In genomic region chr2:219073413-219074129, GRCh38 we compare ENCODE assay signal across 9 cellular contexts. TPM values are rescaled to one million over a fixed set of nuclear protein-coding genes. Genes with fewer than 3 reads are reported as not detected.
A peak's percentile ranks its signal among the peaks of the same experiment; 100 is the strongest.
DNase-seq lines count a peak whose midpoint lies in the region; ATAC-seq, FAIRE-seq and TF ChIP-seq lines count a peak whose summit lies in the region.
"Had no signal": no experiment of that assay in that cellular context is flagged by ENCODE, and none has a peak within 500 bp of the region (broad histone marks: within the 10 kb centered on the region; RNA-seq: fewer than 3 reads in every experiment).

No MANE protein-coding gene starts in this region.

- peaks cover 38% of the 10 kb centered on the region for H3K27me3 Mint-ChIP-seq in astrocyte (ENCODE audit: low read depth, unreplicated experiment)
- H3K27me3 Mint-ChIP-seq in activated T-helper 2 cell treated with anti-CD3 and anti-CD28 coated beads, Interferon-gamma antibody, Interleukin-2, Interleukin-4, amounts not matched to agents 10 μg/mL and 5 μg/mL and 100 μg/mL, durations not matched to agents 14 hours and 24 hours and 36 hours (ENCODE audit: low read depth) = no peaks in the 10 kb centered on the region
- H3K27me3 Mint-ChIP-seq: IgD-negative memory B cell had no signal

- no peak overlapping the region for H2AFZ ChIP-seq in astrocyte (ENCODE audit: low read depth, low read length)

- no peaks in the 10 kb centered on the region for H3K79me2 ChIP-seq in astrocyte (ENCODE audit: insufficient read depth, low read length)

- H3K4me2 ChIP-seq in astrocyte (ENCODE audit: low read length) = no peak overlapping the region

- H3K9me3 ChIP-seq in BE2C (no peaks in the 10 kb centered on the region), astrocyte (ENCODE audit: insufficient read depth, low read depth, low read length) (peaks cover 3% of the 10 kb centered on the region)

- intact Hi-C loops in activated T-helper 2 cell treated with anti-CD3 and anti-CD28 coated beads, Interferon-gamma antibody, Interleukin-2, Interleukin-4, amounts not matched to agents 10 μg/mL and 5 μg/mL and 100 μg/mL, durations not matched to agents 14 hours and 24 hours and 36 hours (cut with micrococcal nuclease) = loop anchor here (2.0 to 5.0 kb wide), 2 partner anchors 45 to 79 kb away; no protein-coding TSS in a partner anchor

- no peak overlapping the region for H3K4me3 ChIP-seq in BE2C (ENCODE audit: low read depth, low read length)
- no peak overlapping the region for H3K4me3 ChIP-seq in GM12875 (ENCODE audit: low read depth, low read length)
- H3K4me3 ChIP-seq in astrocyte (ENCODE audit: insufficient read depth, low read depth, low read length) = no peak overlapping the region
- H3K4me3 ChIP-seq in kidney epithelial cell (ENCODE audit: low read depth, low read length) = no peak overlapping the region

- peaks cover 1% of the 10 kb centered on the region for H3K9me3 Mint-ChIP-seq in astrocyte (ENCODE audit: unreplicated experiment)
- H3K9me3 Mint-ChIP-seq in activated T-helper 2 cell treated with anti-CD3 and anti-CD28 coated beads, Interferon-gamma antibody, Interleukin-2, Interleukin-4, amounts not matched to agents 10 μg/mL and 5 μg/mL and 100 μg/mL, durations not matched to agents 14 hours and 24 hours and 36 hours = no peaks in the 10 kb centered on the region
- H3K9me3 Mint-ChIP-seq: IgD-negative memory B cell had no signal

- no peak overlapping the region for H3K4me3 Mint-ChIP-seq in astrocyte (ENCODE audit: unreplicated experiment)
- H3K4me3 Mint-ChIP-seq in activated T-helper 2 cell treated with anti-CD3 and anti-CD28 coated beads, Interferon-gamma antibody, Interleukin-2, Interleukin-4, amounts not matched to agents 10 μg/mL and 5 μg/mL and 100 μg/mL, durations not matched to agents 14 hours and 24 hours and 36 hours (ENCODE audit: low read depth) = no peak overlapping the region

- FAIRE-seq in astrocyte (lab: Jason Lieb, UNC) = no peak

- no peak overlapping the region for H3K27ac ChIP-seq in astrocyte (ENCODE audit: low read depth, low read length)

- no peaks in the 10 kb centered on the region for H3K4me1 ChIP-seq in BE2C
- H3K4me1 ChIP-seq in astrocyte (ENCODE audit: insufficient read depth, low read length) = no peaks in the 10 kb centered on the region

- peak; percentile 81 for TF ChIP-seq CTCF in BE2C (IDR thresholded peaks at IDR 0.05; ENCODE audit: low read depth, low read length)
- peak; percentile 77 for TF ChIP-seq CTCF in GM12875 (IDR thresholded peaks at IDR 0.05; ENCODE audit: borderline replicate concordance, insufficient read depth, low read depth, low read length)
- TF ChIP-seq CTCF in astrocyte (IDR thresholded peaks at IDR 0.05; ENCODE audit: insufficient read depth, low read depth, low read length) = peak; percentile 60
- TF ChIP-seq CTCF in kidney epithelial cell (IDR thresholded peaks at IDR 0.05; ENCODE audit: insufficient read depth, low read length, poor library complexity, severe bottlenecking) = peak; percentile 63

- peaks cover 6% of the 10 kb centered on the region for H3K36me3 ChIP-seq in BE2C
- peaks cover 3% of the 10 kb centered on the region for H3K36me3 ChIP-seq in astrocyte (ENCODE audit: insufficient read depth, low read length)
- H3K36me3 ChIP-seq in kidney epithelial cell (ENCODE audit: control insufficient read depth, insufficient read depth, low read length) = no peaks in the 10 kb centered on the region

- H4K20me1 ChIP-seq in astrocyte (ENCODE audit: insufficient read depth, low read length) = peaks cover under 1% of the 10 kb centered on the region

- H3K4me1 Mint-ChIP-seq in astrocyte (ENCODE audit: low read depth, unreplicated experiment) = no peaks in the 10 kb centered on the region
- no peaks in the 10 kb centered on the region for H3K4me1 Mint-ChIP-seq in activated T-helper 2 cell treated with anti-CD3 and anti-CD28 coated beads, Interferon-gamma antibody, Interleukin-2, Interleukin-4, amounts not matched to agents 10 μg/mL and 5 μg/mL and 100 μg/mL, durations not matched to agents 14 hours and 24 hours and 36 hours (ENCODE audit: low read depth)
- H3K4me1 Mint-ChIP-seq: IgD-negative memory B cell had no signal

- peak; percentile 64 for DNase-seq in BE2C
- DNase-seq in NCI-H2227 treated with DMSO at 0.1 percent for 48 hours (lab: John Stamatoyannopoulos, UW) = peak; percentile 18
- DNase-seq in astrocyte (ENCODE audit: low read depth) = peak; percentile 25
- DNase-seq in kidney epithelial cell (ENCODE audit: low read depth) = peak; percentile 26
- no peak for DNase-seq in activated T-helper 2 cell treated with anti-CD3 and anti-CD28 coated beads, Interferon-gamma antibody, Interleukin-2, Interleukin-4, amounts not matched to agents 10 μg/mL and 5 μg/mL and 100 μg/mL, durations not matched to agents 14 hours and 24 hours and 36 hours (ENCODE audit: low spot score)
- no peak for DNase-seq in 8988T

- no peak overlapping the region for H3K9ac ChIP-seq in astrocyte (ENCODE audit: low read length)

- H3K27ac Mint-ChIP-seq in astrocyte (ENCODE audit: unreplicated experiment) = no peak overlapping the region
- H3K27ac Mint-ChIP-seq in activated T-helper 2 cell treated with anti-CD3 and anti-CD28 coated beads, Interferon-gamma antibody, Interleukin-2, Interleukin-4, amounts not matched to agents 10 μg/mL and 5 μg/mL and 100 μg/mL, durations not matched to agents 14 hours and 24 hours and 36 hours = no peak overlapping the region

- ATAC-seq in HG02623 (IDR thresholded peaks at IDR 0.05; ENCODE audit: unreplicated experiment) = no peak

- no peaks in the 10 kb centered on the region for H3K27me3 ChIP-seq in BE2C
- no peaks in the 10 kb centered on the region for H3K27me3 ChIP-seq in astrocyte (ENCODE audit: insufficient read depth, low read length)
- no peaks in the 10 kb centered on the region for H3K27me3 ChIP-seq in kidney epithelial cell (ENCODE audit: control insufficient read depth, insufficient read depth, low read length)

- peaks cover 27% of the 10 kb centered on the region for H3K36me3 Mint-ChIP-seq in astrocyte (ENCODE audit: low read depth, unreplicated experiment)
- H3K36me3 Mint-ChIP-seq in activated T-helper 2 cell treated with anti-CD3 and anti-CD28 coated beads, Interferon-gamma antibody, Interleukin-2, Interleukin-4, amounts not matched to agents 10 μg/mL and 5 μg/mL and 100 μg/mL, durations not matched to agents 14 hours and 24 hours and 36 hours (ENCODE audit: low read depth) = no peaks in the 10 kb centered on the region

RNA-seq across cellular contexts. Expression of gene IHH, which starts 12.8 kb away (rescaled TPM):
- polyA plus RNA-seq in BE2C (2012; ENCODE audit: insufficient read depth, insufficient read length, low read depth) = not detected
- total RNA-seq in astrocyte (not detected in 2 replicates), kidney epithelial cell (not detected in 2 replicates)
- 0.09 TPM in 1 of 2 replicates, not detected in the other for total RNA-seq in activated T-helper 2 cell treated with anti-CD3 and anti-CD28 coated beads, Interferon-gamma antibody, Interleukin-2, Interleukin-4, amounts not matched to agents 10 μg/mL and 5 μg/mL and 100 μg/mL, durations not matched to agents 14 hours and 24 hours and 36 hours
- polyA plus RNA-seq: IgD-negative memory B cell had no signal

RNA-seq across cellular contexts. Expression of gene CFAP65, which starts 32.3 kb away (rescaled TPM):
- 1.1 TPM for polyA plus RNA-seq in BE2C (2012; ENCODE audit: insufficient read depth, insufficient read length, low read depth)
- total RNA-seq in astrocyte (0.22 and 0.27 TPM in 2 replicates), kidney epithelial cell (0.07 TPM in 1 of 2 replicates, not detected in the other)
- not detected in 2 replicates for total RNA-seq in activated T-helper 2 cell treated with anti-CD3 and anti-CD28 coated beads, Interferon-gamma antibody, Interleukin-2, Interleukin-4, amounts not matched to agents 10 μg/mL and 5 μg/mL and 100 μg/mL, durations not matched to agents 14 hours and 24 hours and 36 hours
- polyA plus RNA-seq: IgD-negative memory B cell had no signal

Comparison
In these comparisons a context has a peak if more than half of its experiments do, and no peak if none do; other contexts are left out.
1. DNase-seq: peak in BE2C (single experiment), NCI-H2227 treated with DMSO at 0.1 percent for 48 hours (single experiment), astrocyte (single experiment) and kidney epithelial cell (single experiment); none in activated T-helper 2 cell treated with anti-CD3 and anti-CD28 coated beads, Interferon-gamma antibody, Interleukin-2, Interleukin-4, amounts not matched to agents 10 μg/mL and 5 μg/mL and 100 μg/mL, durations not matched to agents 14 hours and 24 hours and 36 hours (single experiment) and 8988T (single experiment).
2. Peak in every context shown above with its lines, with median percentiles within 50 percentile points of each other: CTCF ChIP-seq.